Comparison of ENCODE assay signal across 1 cellular context in genomic region chr3:158520433-158520832, GRCh38.
TF ChIP-seq lines count a peak whose summit lies in the region.

No MANE protein-coding gene starts in this region.

TF ChIP-seq in GM23338, 12 proteins besides CTCF, POLR2A, EP300 and RAD21 (continued from another document):
- TF ChIP-seq ZNF462 (CRISPR knock-in tag; IDR thresholded peaks at IDR 0.05), result no peak
